Comparison of ENCODE assay signal across 2 cellular contexts in genomic region chr12:66086001-66086400, GRCh38.
TF ChIP-seq lines count a peak whose summit lies in the region.

No MANE protein-coding gene starts in this region.

TF ChIP-seq in HCT116, 20 proteins besides CTCF, POLR2A, EP300 and RAD21:
- no peak for TF ChIP-seq REST (IDR thresholded peaks at IDR 0.05; ENCODE audit: low read depth)
- TF ChIP-seq ATF3 (IDR thresholded peaks at IDR 0.05): no peak
- TF ChIP-seq TCF7L2 (IDR thresholded peaks at IDR 0.05; ENCODE audit: borderline replicate concordance, extremely low read depth, insufficient read depth, insufficient read length): no peak

TF ChIP-seq in GM12878, 131 proteins besides CTCF, POLR2A, EP300 and RAD21:
- TF ChIP-seq REST (IDR thresholded peaks at IDR 0.05; ENCODE audit: low read depth, low read length) (no peak), SKIL (IDR thresholded peaks at IDR 0.05; ENCODE audit: low read depth, poor library complexity, severe bottlenecking) (no peak), EGR1 (IDR thresholded peaks at IDR 0.05; ENCODE audit: borderline replicate concordance in 1 of 2, low read depth in 2 of 2, low read length in 2 of 2) (no peak), CHD4 (IDR thresholded peaks at IDR 0.05) (no peak)
